Comparison of ENCODE assay signal across 7 cellular contexts in the genomic region with DNA sequence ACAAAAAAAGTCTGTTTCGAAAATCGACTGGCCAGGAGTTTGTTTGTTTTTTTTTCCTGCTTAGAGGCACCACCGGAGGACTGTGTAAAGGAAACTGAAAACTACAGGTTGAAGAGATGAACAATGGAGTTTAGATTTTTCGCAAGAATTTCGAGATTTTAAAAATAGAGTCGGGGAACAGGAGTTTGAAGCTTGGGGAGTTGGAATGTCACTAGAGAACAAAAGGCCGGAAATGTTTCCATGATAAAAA. TPM values are rescaled to one million over a fixed set of nuclear protein-coding genes. Genes with fewer than 3 reads are reported as not detected.
DNase-seq lines count a peak whose midpoint lies in the region; ATAC-seq and TF ChIP-seq lines count a peak whose summit lies in the region.

No MANE protein-coding gene starts in this region.

- WGBS in spleen, 5 donors, result 2 to 4% (median 3%) methylated on average over 7 of the region's 7 CpGs

- H3K4me3 ChIP-seq in HEK293 (ENCODE audit: low read depth, low read length) (peak overlapping the region; percentile 88), WI38 (ENCODE audit: low read depth, low read length) (peak overlapping the region; percentile 77), spleen (peak overlapping the region; percentile 65 to 93 (median 74))

- intact Hi-C loops in spleen (cut with DNase I; ENCODE audit: low total_unique reads), result no loop called here

- H3K36me3 ChIP-seq in HEK293 (ENCODE audit: control insufficient read depth in 2 of 2, insufficient read depth in 1 of 2, low read length in 2 of 2) (no peaks in the 10 kb centered on the region), spleen (no peaks in the 10 kb centered on the region)

- CTCF ChIA-PET in HEK293 (lab: Yijun Ruan, JAX), result interaction anchor here (0.7 to 2.1 kb wide), 14 partner anchors 10 to 1682 kb away, joined by 3 to 8 read pairs (median 4); no protein-coding TSS in a partner anchor

- H3K9me3 ChIP-seq in HEK293 (ENCODE audit: control insufficient read depth, insufficient read depth, low read depth, low read length) (no peaks in the 10 kb centered on the region), spleen (no peaks in the 10 kb centered on the region)

- POLR2A ChIA-PET in HEK293 (lab: Yijun Ruan, JAX), result interaction anchor here (0.7 to 1.0 kb wide), 3 partner anchors 55 to 474 kb away, joined by 3 to 4 read pairs (median 3); no protein-coding TSS in a partner anchor

- peak overlapping the region; percentile 93 for H3K4me3 Mint-ChIP-seq in glutamatergic neuron (ENCODE audit: unreplicated experiment)

- peaks cover 6% of the 10 kb centered on the region for H3K27me3 Mint-ChIP-seq in glutamatergic neuron (ENCODE audit: unreplicated experiment)

- H3K27ac Mint-ChIP-seq in glutamatergic neuron (ENCODE audit: unreplicated experiment), result peak overlapping the region; percentile 79

- H3K4me1 Mint-ChIP-seq in glutamatergic neuron (ENCODE audit: low read depth, unreplicated experiment), result peaks cover 27% of the 10 kb centered on the region

- H3K9me3 Mint-ChIP-seq in glutamatergic neuron (ENCODE audit: unreplicated experiment), result peaks cover 14% of the 10 kb centered on the region

- no peak for DNase-seq in glutamatergic neuron
- no peak for DNase-seq in spleen
- DNase-seq in mucosa of gallbladder (ENCODE audit: low spot score), result no peak
- DNase-seq in anterior cingulate cortex (lab: John Stamatoyannopoulos, UW), result no peak

- TF ChIP-seq CTCF in HEK293 (tag by site-specific recombination; IDR thresholded peaks at IDR 0.05) (no peak), WI38 (IDR thresholded peaks at IDR 0.05; ENCODE audit: low read depth, low read length) (no peak), glutamatergic neuron (IDR thresholded peaks at IDR 0.05; ENCODE audit: partially characterized antibody, unreplicated experiment) (no peak), spleen (IDR thresholded peaks at IDR 0.05 in 8 of 11, conservative IDR thresholded peaks at IDR 0.05 in 3 of 11) (no peak)

- H3K27ac ChIP-seq in HEK293 (ENCODE audit: extremely low read depth, low read depth, low read length) (peak overlapping the region; percentile 13; the same call in 1 of the 2 replicates), spleen (peak overlapping the region; percentile 91 to 100 (median 100))

- peaks cover 27% of the 10 kb centered on the region for H3K4me1 ChIP-seq in HEK293 (ENCODE audit: control insufficient read depth, insufficient read depth, low read length)
- peaks cover 17 to 75% (median 53%) of the 10 kb centered on the region in 6 donors for H3K4me1 ChIP-seq in spleen

- H3K27me3 ChIP-seq in spleen (replicated peaks in 1 of 7), result no peaks in the 10 kb centered on the region

- no peak for TF ChIP-seq POLR2A in spleen (IDR thresholded peaks at IDR 0.05)

- no peaks in the 10 kb centered on the region for H3K36me3 Mint-ChIP-seq in glutamatergic neuron (ENCODE audit: unreplicated experiment)

- ATAC-seq in GM21786 (IDR thresholded peaks at IDR 0.05; ENCODE audit: unreplicated experiment), result no peak

TF ChIP-seq in HEK293, 187 proteins besides CTCF, POLR2A, EP300 and RAD21:
- no peak for TF ChIP-seq ZBTB48 (tag by site-specific recombination; IDR thresholded peaks at IDR 0.05)
- no peak for TF ChIP-seq ZNF221 (tag by site-specific recombination; IDR thresholded peaks at IDR 0.05; ENCODE audit: borderline replicate concordance)
- peak; percentile 54; the same call in 1 of the 2 replicates for TF ChIP-seq ZBTB17 (tag by site-specific recombination; IDR thresholded peaks at IDR 0.05)
- no peak for TF ChIP-seq ZSCAN16 (tag by site-specific recombination; IDR thresholded peaks at IDR 0.05)
- TF ChIP-seq ZNF777 (tag by site-specific recombination; IDR thresholded peaks at IDR 0.05; ENCODE audit: borderline replicate concordance), result no peak
- TF ChIP-seq ZNF214 (tag by site-specific recombination; IDR thresholded peaks at IDR 0.05; ENCODE audit: borderline replicate concordance), result no peak
- TF ChIP-seq, protein P1, sequence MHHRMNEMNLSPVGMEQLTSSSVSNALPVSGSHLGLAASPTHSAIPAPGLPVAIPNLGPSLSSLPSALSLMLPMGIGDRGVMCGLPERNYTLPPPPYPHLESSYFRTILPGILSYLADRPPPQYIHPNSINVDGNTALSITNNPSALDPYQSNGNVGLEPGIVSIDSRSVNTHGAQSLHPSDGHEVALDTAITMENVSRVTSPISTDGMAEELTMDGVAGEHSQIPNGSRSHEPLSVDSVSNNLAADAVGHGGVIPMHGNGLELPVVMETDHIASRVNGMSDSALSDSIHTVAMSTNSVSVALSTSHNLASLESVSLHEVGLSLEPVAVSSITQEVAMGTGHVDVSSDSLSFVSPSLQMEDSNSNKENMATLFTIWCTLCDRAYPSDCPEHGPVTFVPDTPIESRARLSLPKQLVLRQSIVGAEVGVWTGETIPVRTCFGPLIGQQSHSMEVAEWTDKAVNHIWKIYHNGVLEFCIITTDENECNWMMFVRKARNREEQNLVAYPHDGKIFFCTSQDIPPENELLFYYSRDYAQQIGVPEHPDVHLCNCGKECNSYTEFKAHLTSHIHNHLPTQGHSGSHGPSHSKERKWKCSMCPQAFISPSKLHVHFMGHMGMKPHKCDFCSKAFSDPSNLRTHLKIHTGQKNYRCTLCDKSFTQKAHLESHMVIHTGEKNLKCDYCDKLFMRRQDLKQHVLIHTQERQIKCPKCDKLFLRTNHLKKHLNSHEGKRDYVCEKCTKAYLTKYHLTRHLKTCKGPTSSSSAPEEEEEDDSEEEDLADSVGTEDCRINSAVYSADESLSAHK (tag by site-specific recombination; IDR thresholded peaks at IDR 0.05), result peak; percentile 85; the same call in 1 of the 2 replicates
- TF ChIP-seq, protein P2, sequence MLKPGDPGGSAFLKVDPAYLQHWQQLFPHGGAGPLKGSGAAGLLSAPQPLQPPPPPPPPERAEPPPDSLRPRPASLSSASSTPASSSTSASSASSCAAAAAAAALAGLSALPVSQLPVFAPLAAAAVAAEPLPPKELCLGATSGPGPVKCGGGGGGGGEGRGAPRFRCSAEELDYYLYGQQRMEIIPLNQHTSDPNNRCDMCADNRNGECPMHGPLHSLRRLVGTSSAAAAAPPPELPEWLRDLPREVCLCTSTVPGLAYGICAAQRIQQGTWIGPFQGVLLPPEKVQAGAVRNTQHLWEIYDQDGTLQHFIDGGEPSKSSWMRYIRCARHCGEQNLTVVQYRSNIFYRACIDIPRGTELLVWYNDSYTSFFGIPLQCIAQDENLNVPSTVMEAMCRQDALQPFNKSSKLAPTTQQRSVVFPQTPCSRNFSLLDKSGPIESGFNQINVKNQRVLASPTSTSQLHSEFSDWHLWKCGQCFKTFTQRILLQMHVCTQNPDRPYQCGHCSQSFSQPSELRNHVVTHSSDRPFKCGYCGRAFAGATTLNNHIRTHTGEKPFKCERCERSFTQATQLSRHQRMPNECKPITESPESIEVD (tag by site-specific recombination; IDR thresholded peaks at IDR 0.05), result no peak

RNA-seq across cellular contexts. Expression of gene QKI, which starts 1.8 kb away (rescaled TPM):
- 50.5 TPM for total RNA-seq in glutamatergic neuron (ENCODE audit: unreplicated experiment)
- 100 to 1,000 TPM; 143 to 217 (median 195) TPM for total RNA-seq in spleen
- polyA plus RNA-seq in spleen, result 10 to 100 TPM; 11.3 to 32.3 (median 16.8) TPM
- 80.0 TPM for total RNA-seq in mucosa of gallbladder
